1 cellular context compared by ENCODE assay signal in the genomic region with DNA sequence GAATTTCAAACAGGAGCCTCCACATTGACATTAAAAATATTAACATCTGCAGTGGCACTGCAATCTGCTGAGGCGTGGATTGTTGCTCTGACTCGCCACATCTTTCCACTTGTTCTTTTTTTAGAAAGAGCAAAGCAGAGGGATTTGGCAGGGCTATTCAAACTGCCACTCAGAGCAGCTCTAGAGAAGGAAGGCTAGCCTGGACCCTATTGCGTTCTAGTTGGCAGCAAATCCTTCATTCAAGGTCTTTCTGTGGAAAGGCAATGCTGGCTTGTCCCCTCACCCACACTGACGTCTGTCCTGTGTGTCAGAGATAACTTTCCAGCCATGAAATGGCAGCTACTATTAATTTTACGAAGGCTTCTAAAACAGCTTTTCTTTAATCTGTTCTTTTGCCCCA.
TF ChIP-seq lines count a peak whose summit lies in the region.

No MANE protein-coding gene starts in this region.

TF ChIP-seq in K562, 482 proteins besides CTCF, POLR2A, EP300 and RAD21 (continued from another document):
- TF ChIP-seq, protein P1, sequence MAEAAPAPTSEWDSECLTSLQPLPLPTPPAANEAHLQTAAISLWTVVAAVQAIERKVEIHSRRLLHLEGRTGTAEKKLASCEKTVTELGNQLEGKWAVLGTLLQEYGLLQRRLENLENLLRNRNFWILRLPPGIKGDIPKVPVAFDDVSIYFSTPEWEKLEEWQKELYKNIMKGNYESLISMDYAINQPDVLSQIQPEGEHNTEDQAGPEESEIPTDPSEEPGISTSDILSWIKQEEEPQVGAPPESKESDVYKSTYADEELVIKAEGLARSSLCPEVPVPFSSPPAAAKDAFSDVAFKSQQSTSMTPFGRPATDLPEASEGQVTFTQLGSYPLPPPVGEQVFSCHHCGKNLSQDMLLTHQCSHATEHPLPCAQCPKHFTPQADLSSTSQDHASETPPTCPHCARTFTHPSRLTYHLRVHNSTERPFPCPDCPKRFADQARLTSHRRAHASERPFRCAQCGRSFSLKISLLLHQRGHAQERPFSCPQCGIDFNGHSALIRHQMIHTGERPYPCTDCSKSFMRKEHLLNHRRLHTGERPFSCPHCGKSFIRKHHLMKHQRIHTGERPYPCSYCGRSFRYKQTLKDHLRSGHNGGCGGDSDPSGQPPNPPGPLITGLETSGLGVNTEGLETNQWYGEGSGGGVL (CRISPR knock-in tag; IDR thresholded peaks at IDR 0.05) = no peak
- TF ChIP-seq, protein P2, sequence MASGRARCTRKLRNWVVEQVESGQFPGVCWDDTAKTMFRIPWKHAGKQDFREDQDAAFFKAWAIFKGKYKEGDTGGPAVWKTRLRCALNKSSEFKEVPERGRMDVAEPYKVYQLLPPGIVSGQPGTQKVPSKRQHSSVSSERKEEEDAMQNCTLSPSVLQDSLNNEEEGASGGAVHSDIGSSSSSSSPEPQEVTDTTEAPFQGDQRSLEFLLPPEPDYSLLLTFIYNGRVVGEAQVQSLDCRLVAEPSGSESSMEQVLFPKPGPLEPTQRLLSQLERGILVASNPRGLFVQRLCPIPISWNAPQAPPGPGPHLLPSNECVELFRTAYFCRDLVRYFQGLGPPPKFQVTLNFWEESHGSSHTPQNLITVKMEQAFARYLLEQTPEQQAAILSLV (tag; IDR thresholded peaks at IDR 0.05) = no peak
- TF ChIP-seq KLF6 (CRISPR knock-in tag; IDR thresholded peaks at IDR 0.05; ENCODE audit: borderline replicate concordance) = no peak
- TF ChIP-seq TEAD1 (CRISPR knock-in tag; IDR thresholded peaks at IDR 0.05) = no peak
- TF ChIP-seq POLR3G (IDR thresholded peaks at IDR 0.05; ENCODE audit: extremely low read depth, insufficient read length, insufficient replicate concordance) = no peak
- no peak for TF ChIP-seq ZNF780A (CRISPR knock-in tag; IDR thresholded peaks at IDR 0.05)
- no peak for TF ChIP-seq DMBX1 (CRISPR knock-in tag; IDR thresholded peaks at IDR 0.05; ENCODE audit: borderline replicate concordance)
- TF ChIP-seq, protein P3, sequence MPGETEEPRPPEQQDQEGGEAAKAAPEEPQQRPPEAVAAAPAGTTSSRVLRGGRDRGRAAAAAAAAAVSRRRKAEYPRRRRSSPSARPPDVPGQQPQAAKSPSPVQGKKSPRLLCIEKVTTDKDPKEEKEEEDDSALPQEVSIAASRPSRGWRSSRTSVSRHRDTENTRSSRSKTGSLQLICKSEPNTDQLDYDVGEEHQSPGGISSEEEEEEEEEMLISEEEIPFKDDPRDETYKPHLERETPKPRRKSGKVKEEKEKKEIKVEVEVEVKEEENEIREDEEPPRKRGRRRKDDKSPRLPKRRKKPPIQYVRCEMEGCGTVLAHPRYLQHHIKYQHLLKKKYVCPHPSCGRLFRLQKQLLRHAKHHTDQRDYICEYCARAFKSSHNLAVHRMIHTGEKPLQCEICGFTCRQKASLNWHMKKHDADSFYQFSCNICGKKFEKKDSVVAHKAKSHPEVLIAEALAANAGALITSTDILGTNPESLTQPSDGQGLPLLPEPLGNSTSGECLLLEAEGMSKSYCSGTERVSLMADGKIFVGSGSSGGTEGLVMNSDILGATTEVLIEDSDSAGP (CRISPR knock-in tag; IDR thresholded peaks at IDR 0.05) = no peak
- no peak for TF ChIP-seq ELK3 (CRISPR knock-in tag; IDR thresholded peaks at IDR 0.05)
- no peak for TF ChIP-seq PHF21A (IDR thresholded peaks at IDR 0.05; ENCODE audit: borderline replicate concordance, low read depth)
